20 cellular contexts compared by ENCODE assay signal in genomic region chrX:48083706-48084105, GRCh38. TPM values are rescaled to one million over a fixed set of nuclear protein-coding genes. Genes with fewer than 3 reads are reported as not detected.
"Had no signal": no experiment of that assay in that cellular context is flagged by ENCODE, and none has a peak within 500 bp of the region (broad histone marks: within the 10 kb centered on the region; RNA-seq: fewer than 3 reads in every experiment).

No MANE protein-coding gene starts in this region.

- H3K4me3 Mint-ChIP-seq: activated B cell treated with CpG ODN at 0.5 μM for 24 hours; activated CD4-positive, alpha-beta T cell treated with anti-CD3 and anti-CD28 coated beads, Interleukin-2, amount 10 ng/mL, durations not matched to agents 24 days and 14 days; activated naive CD8-positive, alpha-beta T cell treated with anti-CD3 and anti-CD28 coated beads, Interleukin-2, amount 50 U/mL, for 24 hours; activated T-cell treated with anti-CD3 and anti-CD28 coated beads, Interleukin-2, amount 50 U/mL, for 4 hours; brain; T-helper 1 cell treated with Interleukin-12 subunit alpha and Interleukin-12 subunit beta and Interleukin-4 antibody, amounts not matched to agents 30 μg/mL and 1 μg/mL, for 36 hours had no signal

- H3K4me1 Mint-ChIP-seq: activated B cell treated with CpG ODN at 0.5 μM for 24 hours; activated CD4-positive, alpha-beta T cell treated with anti-CD3 and anti-CD28 coated beads, Interleukin-2, amount 10 ng/mL, durations not matched to agents 24 days and 14 days; activated naive CD8-positive, alpha-beta T cell treated with anti-CD3 and anti-CD28 coated beads, Interleukin-2, amount 50 U/mL, for 24 hours; brain had no signal

- H3K36me3 ChIP-seq: ascending aorta, cardiac muscle cell, Peyer's patch, SJSA1 had no signal

- H3K4me2 ChIP-seq: KMS-11 had no signal

- H3K36me3 Mint-ChIP-seq: activated naive CD4-positive, alpha-beta T cell treated with anti-CD3 and anti-CD28 coated beads, Interleukin-2, amount 50 U/mL, for 72 hours; brain had no signal

- H3K27me3 ChIP-seq: ascending aorta, cardiac muscle cell, Peyer's patch, SJSA1 had no signal

- H3K4me3 ChIP-seq: ascending aorta, cardiac muscle cell, Peyer's patch, SJSA1 had no signal

- H3K27ac Mint-ChIP-seq: activated B cell treated with CpG ODN at 0.5 μM for 24 hours; activated CD4-positive, alpha-beta T cell treated with anti-CD3 and anti-CD28 coated beads, Interleukin-2, amount 10 ng/mL, durations not matched to agents 24 days and 14 days; activated naive CD4-positive, alpha-beta T cell treated with anti-CD3 and anti-CD28 coated beads, Interleukin-2, amount 50 U/mL, for 72 hours; activated naive CD8-positive, alpha-beta T cell treated with anti-CD3 and anti-CD28 coated beads, Interleukin-2, amount 50 U/mL, for 24 hours; T-helper 1 cell treated with Interleukin-12 subunit alpha and Interleukin-12 subunit beta and Interleukin-4 antibody, amounts not matched to agents 30 μg/mL and 1 μg/mL, for 36 hours had no signal

- H3K9ac ChIP-seq: KMS-11 had no signal

- H3K9me3 Mint-ChIP-seq: activated B cell treated with CpG ODN at 0.5 μM for 24 hours; activated CD4-positive, alpha-beta T cell treated with anti-CD3 and anti-CD28 coated beads, Interleukin-2, amount 10 ng/mL, durations not matched to agents 24 days and 14 days; activated naive CD4-positive, alpha-beta T cell treated with anti-CD3 and anti-CD28 coated beads, Interleukin-2, amount 50 U/mL, for 72 hours; activated naive CD8-positive, alpha-beta T cell treated with anti-CD3 and anti-CD28 coated beads, Interleukin-2, amount 50 U/mL, for 24 hours; activated T-cell treated with anti-CD3 and anti-CD28 coated beads, Interleukin-2, amount 50 U/mL, for 4 hours; T-helper 1 cell treated with Interleukin-12 subunit alpha and Interleukin-12 subunit beta and Interleukin-4 antibody, amounts not matched to agents 30 μg/mL and 1 μg/mL, for 36 hours had no signal

- H3K27ac ChIP-seq: ascending aorta, cardiac muscle cell, KMS-11, Peyer's patch, RWPE1, SJSA1 had no signal

- DNase-seq: activated B cell treated with CpG ODN at 0.5 μM for 24 hours, amniotic stem cell, NCI-H1436 treated with DMSO at 0.1 percent for 48 hours, NCI-H1930, NCI-H2171, NCI-H226, SHP77 had no signal

- H3K9me3 ChIP-seq: ascending aorta, Peyer's patch, SJSA1 had no signal

- H3K27me3 Mint-ChIP-seq: activated B cell treated with CpG ODN at 0.5 μM for 24 hours; activated CD4-positive, alpha-beta T cell treated with anti-CD3 and anti-CD28 coated beads, Interleukin-2, amount 10 ng/mL, durations not matched to agents 24 days and 14 days; activated naive CD8-positive, alpha-beta T cell treated with anti-CD3 and anti-CD28 coated beads, Interleukin-2, amount 50 U/mL, for 24 hours had no signal

- H3K4me1 ChIP-seq: ascending aorta, Peyer's patch, SJSA1 had no signal

RNA-seq across cellular contexts. Expression of gene ZNF630, which starts 12.3 kb away (rescaled TPM):
- total RNA-seq: activated B cell treated with CpG ODN at 0.5 μM for 24 hours had no signal

RNA-seq across cellular contexts. Expression of gene SPACA5B, which starts 46.7 kb away (rescaled TPM):
- total RNA-seq: activated B cell treated with CpG ODN at 0.5 μM for 24 hours; activated CD4-positive, alpha-beta T cell treated with anti-CD3 and anti-CD28 coated beads, Interleukin-2, amount 10 ng/mL, durations not matched to agents 24 days and 14 days; activated naive CD4-positive, alpha-beta T cell treated with anti-CD3 and anti-CD28 coated beads, Interleukin-2, amount 50 U/mL, for 72 hours; activated T-cell treated with anti-CD3 and anti-CD28 coated beads, Interleukin-2, amount 50 U/mL, for 4 hours; ascending aorta; cardiac muscle cell; NCI-H460; Peyer's patch; SJSA1 had no signal
- polyA plus RNA-seq: cardiac muscle cell had no signal
